16 cellular contexts compared by ENCODE assay signal in genomic region chr4:107801766-107802211, GRCh38. TPM values are rescaled to one million over a fixed set of nuclear protein-coding genes. Genes with fewer than 3 reads are reported as not detected.
DNase-seq lines count a peak whose midpoint lies in the region; ATAC-seq and TF ChIP-seq lines count a peak whose summit lies in the region.
"Had no signal": no experiment of that assay in that cellular context is flagged by ENCODE, and none has a peak within 500 bp of the region (broad histone marks: within the 10 kb centered on the region; RNA-seq: fewer than 3 reads in every experiment).

No MANE protein-coding gene starts in this region.

- POLR2A ChIA-PET in activated CD4-positive, alpha-beta memory T cell treated with anti-CD3 and anti-CD28 coated beads, Interleukin-2, amount 10 ng/mL, durations not matched to agents 7 days and 5 days (lab: Charles Lee): no interaction called here

- H3K27me3 Mint-ChIP-seq in activated CD4-positive, alpha-beta memory T cell treated with anti-CD3 and anti-CD28 coated beads, Interleukin-2, amount 10 ng/mL, durations not matched to agents 7 days and 5 days: peaks cover 19% of the 10 kb centered on the region

- H3K4me1 ChIP-seq in left lung: peaks cover 0 to 7% of the 10 kb centered on the region in 2 donors
- H3K4me1 ChIP-seq: body of pancreas had no signal

- intact Hi-C loops in left lung (cut with DNase I): no loop called here

- ATAC-seq in left lung (peak; percentile 91), HG02759 (IDR thresholded peaks at IDR 0.05; ENCODE audit: unreplicated experiment) (no peak)
- ATAC-seq: body of pancreas; stimulated activated memory B cell treated with anti-CD40 and anti-IgM and Interleukin-4, amounts not matched to agents 10 μg/mL and 1 μg/mL and 100 μg/mL, for 72 hours had no signal

- H3K9me3 ChIP-seq in left lung: no peaks in the 10 kb centered on the region
- H3K9me3 ChIP-seq: body of pancreas had no signal

- H3K36me3 ChIP-seq in left lung: no peaks in the 10 kb centered on the region

- no peak overlapping the region for H3K27ac Mint-ChIP-seq in activated CD4-positive, alpha-beta memory T cell treated with anti-CD3 and anti-CD28 coated beads, Interleukin-2, amount 10 ng/mL, durations not matched to agents 7 days and 5 days
- H3K27ac Mint-ChIP-seq: endodermal cell; stimulated activated memory B cell treated with anti-CD40 and anti-IgM and Interleukin-4, amounts not matched to agents 10 μg/mL and 1 μg/mL and 100 μg/mL, for 72 hours had no signal

- H3K4me1 Mint-ChIP-seq in activated CD4-positive, alpha-beta memory T cell treated with anti-CD3 and anti-CD28 coated beads, Interleukin-2, amount 10 ng/mL, durations not matched to agents 7 days and 5 days: no peaks in the 10 kb centered on the region
- H3K4me1 Mint-ChIP-seq: stimulated activated memory B cell treated with anti-CD40 and anti-IgM and Interleukin-4, amounts not matched to agents 10 μg/mL and 1 μg/mL and 100 μg/mL, for 72 hours had no signal

- no peaks in the 10 kb centered on the region for H3K9me3 Mint-ChIP-seq in activated CD4-positive, alpha-beta memory T cell treated with anti-CD3 and anti-CD28 coated beads, Interleukin-2, amount 10 ng/mL, durations not matched to agents 7 days and 5 days
- H3K9me3 Mint-ChIP-seq: endodermal cell had no signal

- TF ChIP-seq CTCF in AG10803 (conservative IDR thresholded peaks at IDR 0.05; ENCODE audit: low read length) (no peak), left lung (IDR thresholded peaks at IDR 0.05) (no peak)

- H3K4me3 ChIP-seq in AG10803 (ENCODE audit: low read length) (no peak overlapping the region), left lung (no peak overlapping the region)
- H3K4me3 ChIP-seq: body of pancreas had no signal

- H3K27ac ChIP-seq in left lung: no peak overlapping the region
- H3K27ac ChIP-seq: body of pancreas, VCaP had no signal

- no peak overlapping the region for H3K4me3 Mint-ChIP-seq in activated CD4-positive, alpha-beta memory T cell treated with anti-CD3 and anti-CD28 coated beads, Interleukin-2, amount 10 ng/mL, durations not matched to agents 7 days and 5 days
- H3K4me3 Mint-ChIP-seq: endodermal cell; stimulated activated memory B cell treated with anti-CD40 and anti-IgM and Interleukin-4, amounts not matched to agents 10 μg/mL and 1 μg/mL and 100 μg/mL, for 72 hours had no signal

- H3K27me3 ChIP-seq in left lung: no peaks in the 10 kb centered on the region
- H3K27me3 ChIP-seq: body of pancreas had no signal

- DNase-seq in AG10803 (ENCODE audit: low read depth): peak; percentile 6
- DNase-seq in HS-27A (ENCODE audit: low read depth): peak; percentile 75
- DNase-seq in amniotic stem cell (lab: John Stamatoyannopoulos, UW): peak; percentile 17
- DNase-seq in left lung: peak in 1 of 2 donors; percentile 59
- no peak for DNase-seq in activated CD4-positive, alpha-beta memory T cell treated with anti-CD3 and anti-CD28 coated beads, Interleukin-2, amount 10 ng/mL, durations not matched to agents 7 days and 5 days
- DNase-seq in activated naive CD4-positive, alpha-beta T cell treated with Interleukin-2 at 50 U/mL for 16 hours: no peak
- DNase-seq in activated CD4-positive, alpha-beta T cell treated with anti-CD3 and anti-CD28 coated beads, Interleukin-2, amount 50 U/mL, for 48 hours: no peak
- DNase-seq: body of pancreas, C1 segment of cervical spinal cord, endodermal cell, midbrain, NCI-H524 treated with DMSO at 0.1 percent for 48 hours, SIG-M5 had no signal

- CTCF ChIA-PET in activated CD4-positive, alpha-beta memory T cell treated with anti-CD3 and anti-CD28 coated beads, Interleukin-2, amount 10 ng/mL, durations not matched to agents 7 days and 5 days (lab: Charles Lee): no interaction called here

- H3K36me3 Mint-ChIP-seq in activated CD4-positive, alpha-beta memory T cell treated with anti-CD3 and anti-CD28 coated beads, Interleukin-2, amount 10 ng/mL, durations not matched to agents 7 days and 5 days (ENCODE audit: low read depth): no peaks in the 10 kb centered on the region
- H3K36me3 Mint-ChIP-seq: stimulated activated memory B cell treated with anti-CD40 and anti-IgM and Interleukin-4, amounts not matched to agents 10 μg/mL and 1 μg/mL and 100 μg/mL, for 72 hours had no signal

RNA-seq across cellular contexts. Expression of gene SGMS2, which starts 22.9 kb away (rescaled TPM):
- 100 to 1,000 TPM in 1 of 2 donors, 10 to 100 TPM in 1; 88.8 to 106 TPM for total RNA-seq in left lung
- under 1 TPM; 0.10 to 0.48 TPM for total RNA-seq in activated CD4-positive, alpha-beta memory T cell treated with anti-CD3 and anti-CD28 coated beads, Interleukin-2, amount 10 ng/mL, durations not matched to agents 7 days and 5 days

Comparison
In these comparisons a context has a peak if more than half of its experiments do, and no peak if none do; other contexts are left out.
1. DNase-seq: peak in AG10803 (single experiment), HS-27A (single experiment) and amniotic stem cell (single experiment); none in activated CD4-positive, alpha-beta memory T cell treated with anti-CD3 and anti-CD28 coated beads, Interleukin-2, amount 10 ng/mL, durations not matched to agents 7 days and 5 days (single experiment), activated naive CD4-positive, alpha-beta T cell treated with Interleukin-2 at 50 U/mL for 16 hours (single experiment) and activated CD4-positive, alpha-beta T cell treated with anti-CD3 and anti-CD28 coated beads, Interleukin-2, amount 50 U/mL, for 48 hours (0 of 2).
2. RNA of gene SGMS2, which starts 22.9 kb away (total RNA-seq): 88.8 to 106 TPM in left lung; 0.10 to 0.48 TPM in activated CD4-positive, alpha-beta memory T cell treated with anti-CD3 and anti-CD28 coated beads, Interleukin-2, amount 10 ng/mL, durations not matched to agents 7 days and 5 days; every median in the first group is over 10 times any median in the second.